1 cellular context compared by ENCODE assay signal in the genomic region with DNA sequence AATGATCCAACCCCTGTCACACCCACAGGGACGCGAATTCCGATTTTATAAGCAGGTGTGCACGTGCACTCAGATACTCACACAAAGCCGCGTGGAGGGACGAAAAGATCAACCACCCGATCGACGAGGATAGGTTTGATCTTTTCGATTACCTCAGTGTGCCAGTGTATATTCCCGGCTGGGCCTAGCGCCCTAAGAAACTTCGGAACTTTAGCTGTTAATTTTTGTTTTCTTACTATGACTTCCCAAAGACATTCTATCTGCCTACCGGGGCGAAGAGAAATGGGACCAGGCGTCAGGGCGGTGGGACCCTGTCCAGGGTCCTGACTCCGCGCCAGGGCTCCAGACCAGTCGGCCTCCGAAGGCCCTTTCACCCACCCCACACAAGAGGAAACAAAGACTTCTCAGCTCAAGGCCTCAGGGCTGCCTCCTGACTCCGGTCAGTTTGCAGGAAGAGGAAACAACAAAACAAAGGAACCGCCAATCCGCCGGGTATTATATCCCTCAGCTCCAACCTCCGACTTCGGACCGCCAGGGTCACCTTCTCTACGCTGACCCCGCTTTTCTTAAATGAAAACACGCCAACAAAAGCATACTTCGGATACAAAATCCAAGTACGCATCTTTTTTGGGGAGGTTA.
TF ChIP-seq lines count a peak whose summit lies in the region.

No MANE protein-coding gene starts in this region.

TF ChIP-seq in liver, 16 proteins besides CTCF, POLR2A, EP300 and RAD21 (continued from another document):
- peak; percentile 23 for TF ChIP-seq YY1 (IDR thresholded peaks at IDR 0.05)
